In the genomic region with DNA sequence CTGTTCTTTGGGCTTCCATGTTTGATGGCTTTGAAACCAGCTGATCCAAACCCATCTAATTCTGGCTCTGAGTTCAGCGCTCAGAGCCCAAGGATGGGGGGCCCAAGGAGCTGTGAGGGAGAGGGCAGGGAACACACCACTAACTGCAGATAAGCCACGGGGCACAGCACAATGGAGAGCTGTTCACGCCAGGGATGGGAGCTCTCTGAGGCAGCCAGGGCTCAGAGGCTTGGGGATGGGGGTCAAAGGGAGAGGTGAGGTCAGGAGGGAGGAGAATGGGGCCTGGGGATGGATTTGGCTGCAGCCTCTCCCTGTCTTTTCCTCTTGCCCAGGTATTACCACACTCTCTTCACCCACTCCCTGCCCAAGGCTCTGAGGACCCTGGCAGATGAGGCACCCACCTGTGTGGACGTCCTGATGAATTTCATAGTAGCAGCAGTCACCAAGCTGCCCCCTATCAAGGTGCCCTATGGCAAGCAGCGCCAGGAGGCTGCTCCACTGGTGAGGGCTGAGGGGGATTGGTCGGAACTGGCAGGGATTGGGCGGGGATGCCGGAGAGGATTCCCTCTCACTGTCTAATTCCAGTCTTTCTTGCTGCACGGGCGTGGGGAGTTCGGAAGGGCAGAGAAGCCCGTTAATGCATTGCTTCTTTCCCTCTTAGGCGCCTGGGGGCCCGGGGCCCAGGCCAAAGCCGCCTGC, we compare ENCODE assay signal across 8 cellular contexts. TPM values are rescaled to one million over a fixed set of nuclear protein-coding genes. Genes with fewer than 3 reads are reported as not detected.
DNase-seq lines count a peak whose midpoint lies in the region; ATAC-seq, FAIRE-seq and TF ChIP-seq lines count a peak whose summit lies in the region.

No MANE protein-coding gene starts in this region.

- 15% methylated on average over 15 of the region's 15 CpGs for WGBS in K562 (ENCODE audit: insufficient coverage, low coverage, missing lambda C conversion rate)
- 26 to 31% methylated on average over 9 of the region's 15 CpGs for WGBS in mesodermal cell (ENCODE audit: insufficient coverage in 2 of 2), 2 experiments
- WGBS in adrenal gland, 4 donors, result 16 to 50% (median 18%) methylated on average over 3 to 15 of the region's 15 CpGs

- H3K9ac ChIP-seq in K562 (ENCODE audit: insufficient read depth in 1 of 2, low read depth in 2 of 2, low read length in 2 of 2), result peak overlapping the region; percentile 93 to 96

- H3K36me3 ChIP-seq in A673 (ENCODE audit: insufficient read depth, low read length, poor library complexity, severe bottlenecking), result no peaks in the 10 kb centered on the region
- H3K36me3 ChIP-seq in K562 (ENCODE audit: control insufficient read depth, insufficient read depth, low read length), result no peaks in the 10 kb centered on the region
- H3K36me3 ChIP-seq in mesodermal cell (ENCODE audit: control insufficient read depth, insufficient read depth, low read length), result no peaks in the 10 kb centered on the region
- H3K36me3 ChIP-seq in adrenal gland (replicated peaks in 1 of 2), result no peaks in the 10 kb centered on the region

- no peak for TF ChIP-seq RAD21 in K562 (CRISPR knock-in tag; conservative IDR thresholded peaks at IDR 0.05 in 1 of 2, IDR thresholded peaks at IDR 0.05 in 1 of 2)

- intact Hi-C loops in A673 (cut with micrococcal nuclease; ENCODE audit: unreplicated experiment), result loop anchor here (5.0 kb wide), 1 partner anchor 113 kb away; no protein-coding TSS in a partner anchor
- intact Hi-C loops in K562 (cut with micrococcal nuclease), result no loop called here
- intact Hi-C loops in adrenal gland (cut with DNase I), result loop anchor here in 1 of 2 donors (10.0 kb wide), 1 partner anchor 130 kb away; a partner anchor contains a TSS

- CTCF ChIA-PET in A673 (lab: Charles Lee) (interaction anchor here (0.8 kb wide), 1 partner anchor 139 kb away, joined by 3 read pairs; no protein-coding TSS in a partner anchor), K562 (lab: Yijun Ruan, JAX; ENCODE audit: low intra/inter-chr PET ratio) (interaction anchor here (1.3 to 3.9 kb wide), 3 partner anchors 71 to 139 kb away, joined by 4 to 65 read pairs (median 15); no protein-coding TSS in a partner anchor)

- no peak overlapping the region for H3K27ac ChIP-seq in A673 (ENCODE audit: low read depth, low read length, poor library complexity, severe bottlenecking)
- H3K27ac ChIP-seq in K562 (ENCODE audit: extremely low read depth, low read depth, low read length), result peak overlapping the region; percentile 87
- no peak overlapping the region for H3K27ac ChIP-seq in mesodermal cell (ENCODE audit: low read depth, low read length, severe bottlenecking)
- H3K27ac ChIP-seq in adrenal gland, result peak overlapping the region in 2 of 5 donors; percentile 93 to 96

- H2AFZ ChIP-seq in K562 (ENCODE audit: low read depth, low read length), result peak overlapping the region; percentile 98

- H3K9me3 ChIP-seq in A673 (ENCODE audit: low read depth, low read length, poor library complexity, severe bottlenecking), result no peaks in the 10 kb centered on the region
- H3K9me3 ChIP-seq in K562 (replicated peaks; ENCODE audit: control insufficient read depth, insufficient read depth, low read depth, low read length), result no peaks in the 10 kb centered on the region
- no peaks in the 10 kb centered on the region for H3K9me3 ChIP-seq in mesodermal cell (ENCODE audit: control insufficient read depth, low read length)
- no peaks in the 10 kb centered on the region for H3K9me3 ChIP-seq in adrenal gland (replicated peaks in 1 of 3)

- H4K20me1 ChIP-seq in K562 (replicated peaks; ENCODE audit: control insufficient read depth, insufficient read depth, low read length), result no peaks in the 10 kb centered on the region

- TF ChIP-seq EP300 in K562 (IDR thresholded peaks at IDR 0.05; ENCODE audit: low read length), result no peak

- DNase-seq in A673 (ENCODE audit: low spot score) (no peak), HTR-8/SVneo (ENCODE audit: insufficient read length, low spot score) (no peak), K562 (ENCODE audit: extremely low read depth in 1 of 4, low spot score in 3 of 4) (no peak), middle frontal gyrus (ENCODE audit: extremely low spot score, low spot score) (no peak), NCI-H1092 (lab: John Stamatoyannopoulos, UW) (no peak), adrenal gland (no peak)

- ATAC-seq in K562, result peak; percentile 1
- ATAC-seq in GM19463 (IDR thresholded peaks at IDR 0.05; ENCODE audit: unreplicated experiment), result no peak

- TF ChIP-seq POLR2A in K562 (conservative IDR thresholded peaks at IDR 0.05) (no peak), adrenal gland (IDR thresholded peaks at IDR 0.05) (no peak)

- no peaks in the 10 kb centered on the region for H3K27me3 ChIP-seq in A673 (replicated peaks; ENCODE audit: insufficient read depth, low read depth, low read length, poor library complexity)
- no peaks in the 10 kb centered on the region for H3K27me3 ChIP-seq in K562 (ENCODE audit: control insufficient read depth in 2 of 2, insufficient read depth in 2 of 2, low read length in 2 of 2)
- H3K27me3 ChIP-seq in adrenal gland, result no peaks in the 10 kb centered on the region

- H3K9me1 ChIP-seq in K562 (ENCODE audit: control insufficient read depth, insufficient read depth, low read length), result no peaks in the 10 kb centered on the region

- BruUV-seq in A673 (replicated peaks; lab: Mats Ljungman, UMichigan), result no TSS peak
- TSS peak; percentile 72 for BruUV-seq in K562 (replicated peaks; lab: Mats Ljungman, UMichigan)

- H3K4me1 ChIP-seq in A673 (ENCODE audit: insufficient read depth, low read length, poor library complexity, severe bottlenecking), result peaks cover 5% of the 10 kb centered on the region
- peaks cover 31 to 62% of the 10 kb centered on the region in 2 experiments for H3K4me1 ChIP-seq in K562 (replicated peaks in 1 of 2; ENCODE audit: control insufficient read depth in 2 of 2, insufficient read depth in 2 of 2, low read length in 2 of 2)
- no peaks in the 10 kb centered on the region for H3K4me1 ChIP-seq in mesodermal cell (ENCODE audit: control insufficient read depth, insufficient read depth, low read length, poor library complexity, severe bottlenecking)
- peaks cover 14 to 17% of the 10 kb centered on the region in 2 donors for H3K4me1 ChIP-seq in adrenal gland (replicated peaks in 1 of 2)

- in situ Hi-C loops in K562 (cut with MboI), result no loop called here

- H3K4me2 ChIP-seq in K562 (ENCODE audit: insufficient read depth, low read length), result peak overlapping the region; percentile 99

- FAIRE-seq in HTR-8/SVneo (lab: Jason Lieb, UNC) (peak; percentile 44), K562 (lab: Jason Lieb, UNC) (no peak)

- TF ChIP-seq CTCF in A673 (conservative IDR thresholded peaks at IDR 0.05; ENCODE audit: low read depth, low read length) (no peak), K562 (IDR thresholded peaks at IDR 0.05 in 2 of 3, conservative IDR thresholded peaks at IDR 0.05 in 1 of 3; ENCODE audit: insufficient read depth in 2 of 3, low read depth in 1 of 3, low read length in 3 of 3) (no peak), adrenal gland (IDR thresholded peaks at IDR 0.05) (no peak)

- peaks cover 8% of the 10 kb centered on the region; the same call in 2 of the 3 replicates for H3K79me2 ChIP-seq in K562 (ENCODE audit: control insufficient read depth, insufficient read depth, low read length)

- H3K4me3 ChIP-seq in A673 (ENCODE audit: low read depth, low read length, poor library complexity, severe bottlenecking), result peak overlapping the region; percentile 66
- H3K4me3 ChIP-seq in K562, result peak overlapping the region; percentile 77
- peak overlapping the region; percentile 80 for H3K4me3 ChIP-seq in mesodermal cell (ENCODE audit: extremely low read depth, insufficient read depth, low read length, poor library complexity, severe bottlenecking)
- peak overlapping the region in 2 of 4 donors; percentile 56 to 58 for H3K4me3 ChIP-seq in adrenal gland

- POLR2A ChIA-PET in A673 (lab: Charles Lee; ENCODE audit: low non-redundant PET) (no interaction called here), K562 (lab: Yijun Ruan, JAX) (interaction anchor here (0.6 to 3.1 kb wide), 18 partner anchors 10 to 436 kb away, joined by 3 to 23 read pairs (median 4); a partner anchor contains a TSS)

RNA-seq across cellular contexts. Expression of a gene that starts 11.3 kb away (rescaled TPM):
- total RNA-seq in A673 (2021) (not detected in 2 replicates), K562 (2014; rRNA removed) (0.18 TPM in 1 of 2 replicates, not detected in the other), K562 (2014; rRNA removed; fragmentation: Illumina TruSeq; extraction: Trizol) (not detected in 2 replicates), K562 (2015; rRNA removed; fragmentation: Illumina TruSeq; extraction: Trizol) (not detected in 2 replicates), K562 (2021) (0.11 and 0.13 TPM in 2 replicates), adrenal gland (1 to 10 TPM in 5 of 8 donors, under 1 TPM in 3; 0.28 to 4.8 (median 1.4) TPM)
- 0.42 TPM in 1 of 2 replicates, not detected in the other for total RNA-seq in K562 (2011; cell fraction: chromatin; rRNA removed; ENCODE audit: low replicate concordance)
- 0.33 and 0.53 TPM in 2 replicates for total RNA-seq in K562 (2011; cell fraction: nucleolus; rRNA removed)
- 0.51 TPM in 1 of 2 replicates, not detected in the other for total RNA-seq in K562 (2011; cell fraction: nucleoplasm; rRNA removed)
- polyA plus RNA-seq in K562 (2011; rRNA removed) (0.07 and 0.08 TPM in 2 replicates), K562 (2014; fragmentation: Illumina TruSeq; extraction: Trizol) (0.07 TPM in 1 of 2 replicates, not detected in the other), K562 (2014; fragmentation: Nextera tagmentation; extraction: Ambion mirVana) (under 1 TPM; 0.01 to 0.06 TPM), K562 (2014; rRNA removed) (0.03 TPM in 1 of 2 replicates, not detected in the other), adrenal gland (under 1 TPM; 0.15 to 0.32 (median 0.27) TPM)
- polyA plus RNA-seq in K562 (2011; cell fraction: cytosol; rRNA removed), result 0.19 and 0.22 TPM in 2 replicates
- 0.10 TPM in 2 replicates for polyA plus RNA-seq in K562 (2011; cell fraction: nucleus; rRNA removed)
- polyA plus RNA-seq in K562 (2012), result 0.03 and 0.32 TPM in 2 replicates
- polyA minus RNA-seq in K562 (2011; rRNA and poly(A)+ RNA removed), result 0.21 TPM in 1 of 2 replicates, not detected in the other
- not detected in 2 replicates for polyA minus RNA-seq in K562 (2011; cell fraction: cytosol; rRNA and poly(A)+ RNA removed)
- 0.13 TPM in 1 of 2 replicates, not detected in the other for polyA minus RNA-seq in K562 (2011; cell fraction: nucleus; rRNA and poly(A)+ RNA removed)
- polyA plus RNA-seq in mesodermal cell (2013, experiment 1 of 2), result not detected
- polyA plus RNA-seq in mesodermal cell (2013, experiment 2 of 2), result not detected

RNA-seq across cellular contexts. Expression of a gene that starts 13.1 kb away (rescaled TPM):
- 0.07 TPM in 1 of 2 replicates, not detected in the other for total RNA-seq in A673 (2021)
- total RNA-seq in K562 (2011; cell fraction: chromatin; rRNA removed; ENCODE audit: low replicate concordance), result 0.58 TPM in 1 of 2 replicates, not detected in the other
- 1.5 and 2.0 TPM in 2 replicates for total RNA-seq in K562 (2011; cell fraction: nucleolus; rRNA removed)
- 0.95 and 1.9 TPM in 2 replicates for total RNA-seq in K562 (2011; cell fraction: nucleoplasm; rRNA removed)
- total RNA-seq in K562 (2014; rRNA removed), result 0.12 and 0.23 TPM in 2 replicates
- total RNA-seq in K562 (2014; rRNA removed; fragmentation: Illumina TruSeq; extraction: Trizol), result 0.04 TPM in 1 of 2 replicates, not detected in the other
- 0.07 and 0.08 TPM in 2 replicates for total RNA-seq in K562 (2015; rRNA removed; fragmentation: Illumina TruSeq; extraction: Trizol)
- 0.13 and 0.16 TPM in 2 replicates for total RNA-seq in K562 (2021)
- polyA plus RNA-seq in K562 (2011; rRNA removed), result 0.07 and 0.11 TPM in 2 replicates
- 0.07 and 0.13 TPM in 2 replicates for polyA plus RNA-seq in K562 (2011; cell fraction: cytosol; rRNA removed)
- 0.28 and 0.32 TPM in 2 replicates for polyA plus RNA-seq in K562 (2011; cell fraction: nucleus; rRNA removed)
- polyA plus RNA-seq in K562 (2012), result 0.13 and 0.68 TPM in 2 replicates
- polyA plus RNA-seq in K562 (2014; fragmentation: Illumina TruSeq; extraction: Trizol), result 0.06 TPM in 1 of 2 replicates, not detected in the other
- polyA plus RNA-seq in K562 (2014; fragmentation: Nextera tagmentation; extraction: Ambion mirVana), result not detected
- polyA plus RNA-seq in K562 (2014; rRNA removed), result 0.09 and 0.16 TPM in 2 replicates
- 0.11 and 0.18 TPM in 2 replicates for polyA minus RNA-seq in K562 (2011; rRNA and poly(A)+ RNA removed)
- polyA minus RNA-seq in K562 (2011; cell fraction: cytosol; rRNA and poly(A)+ RNA removed), result 0.29 and 0.55 TPM in 2 replicates
- 1.3 and 2.3 TPM in 2 replicates for polyA minus RNA-seq in K562 (2011; cell fraction: nucleus; rRNA and poly(A)+ RNA removed)
- 2.4 TPM for polyA plus RNA-seq in mesodermal cell (2013, experiment 1 of 2)
- 1.5 TPM for polyA plus RNA-seq in mesodermal cell (2013, experiment 2 of 2)
- 1 to 10 TPM in 7 of 8 donors, under 1 TPM in 1; 0.56 to 6.5 (median 2.1) TPM for total RNA-seq in adrenal gland
- polyA plus RNA-seq in adrenal gland, result 1 to 10 TPM in 2 of 3 donors, under 1 TPM in 1; 0.31 to 4.2 (median 1.1) TPM

RNA-seq across cellular contexts. Expression of a gene that starts 32.8 kb away (rescaled TPM):
- total RNA-seq in A673 (2021), result not detected in 2 replicates
- total RNA-seq in K562 (2011; cell fraction: chromatin; rRNA removed; ENCODE audit: low replicate concordance), result 0.74 and 0.77 TPM in 2 replicates
- 0.26 and 0.67 TPM in 2 replicates for total RNA-seq in K562 (2011; cell fraction: nucleolus; rRNA removed)
- total RNA-seq in K562 (2011; cell fraction: nucleoplasm; rRNA removed), result 0.44 and 0.99 TPM in 2 replicates
- total RNA-seq in K562 (2014; rRNA removed), result 0.24 and 0.50 TPM in 2 replicates
- total RNA-seq in K562 (2014; rRNA removed; fragmentation: Illumina TruSeq; extraction: Trizol), result 0.32 and 0.36 TPM in 2 replicates
- total RNA-seq in K562 (2015; rRNA removed; fragmentation: Illumina TruSeq; extraction: Trizol), result 0.19 and 0.22 TPM in 2 replicates
- total RNA-seq in K562 (2021), result 0.16 and 0.44 TPM in 2 replicates
- 0.42 and 0.57 TPM in 2 replicates for polyA plus RNA-seq in K562 (2011; rRNA removed)
- polyA plus RNA-seq in K562 (2011; cell fraction: cytosol; rRNA removed), result 0.31 and 0.43 TPM in 2 replicates
- 0.41 and 0.65 TPM in 2 replicates for polyA plus RNA-seq in K562 (2011; cell fraction: nucleus; rRNA removed)
- polyA plus RNA-seq in K562 (2012), result 0.38 and 0.60 TPM in 2 replicates
- polyA plus RNA-seq in K562 (2014; fragmentation: Illumina TruSeq; extraction: Trizol), result 0.28 and 0.48 TPM in 2 replicates
- under 1 TPM; 0.08 to 0.10 TPM for polyA plus RNA-seq in K562 (2014; fragmentation: Nextera tagmentation; extraction: Ambion mirVana)
- 0.22 and 0.40 TPM in 2 replicates for polyA plus RNA-seq in K562 (2014; rRNA removed)
- polyA minus RNA-seq in K562 (2011; rRNA and poly(A)+ RNA removed), result 0.28 and 0.54 TPM in 2 replicates
- polyA minus RNA-seq in K562 (2011; cell fraction: cytosol; rRNA and poly(A)+ RNA removed), result not detected in 2 replicates
- polyA minus RNA-seq in K562 (2011; cell fraction: nucleus; rRNA and poly(A)+ RNA removed), result 0.27 and 0.33 TPM in 2 replicates
- 0.37 TPM for polyA plus RNA-seq in mesodermal cell (2013, experiment 1 of 2)
- polyA plus RNA-seq in mesodermal cell (2013, experiment 2 of 2), result 0.40 TPM
- 1 to 10 TPM in 1 of 8 donors, under 1 TPM in 1, not detected in 6; 0.18 to 4.6 TPM for total RNA-seq in adrenal gland
- under 1 TPM in 2 of 3 donors, not detected in 1; 0.16 to 0.24 TPM for polyA plus RNA-seq in adrenal gland

RNA-seq across cellular contexts. Expression of a gene that starts 36.8 kb away (rescaled TPM):
- 6.7 and 7.2 TPM in 2 replicates for total RNA-seq in A673 (2021)
- 9.2 and 10.7 TPM in 2 replicates for total RNA-seq in K562 (2011; cell fraction: chromatin; rRNA removed; ENCODE audit: low replicate concordance)
- total RNA-seq in K562 (2011; cell fraction: nucleolus; rRNA removed), result 7.3 and 7.8 TPM in 2 replicates
- 6.4 and 7.5 TPM in 2 replicates for total RNA-seq in K562 (2011; cell fraction: nucleoplasm; rRNA removed)
- 5.5 and 6.5 TPM in 2 replicates for total RNA-seq in K562 (2014; rRNA removed)
- total RNA-seq in K562 (2014; rRNA removed; fragmentation: Illumina TruSeq; extraction: Trizol), result 6.4 and 6.8 TPM in 2 replicates
- 6.3 and 6.4 TPM in 2 replicates for total RNA-seq in K562 (2015; rRNA removed; fragmentation: Illumina TruSeq; extraction: Trizol)
- 4.7 and 5.9 TPM in 2 replicates for total RNA-seq in K562 (2021)
- polyA plus RNA-seq in K562 (2011; rRNA removed), result 7.5 and 10.9 TPM in 2 replicates
- 6.0 and 7.6 TPM in 2 replicates for polyA plus RNA-seq in K562 (2011; cell fraction: cytosol; rRNA removed)
- polyA plus RNA-seq in K562 (2011; cell fraction: nucleus; rRNA removed), result 6.5 and 9.1 TPM in 2 replicates
- 4.5 and 7.8 TPM in 2 replicates for polyA plus RNA-seq in K562 (2012)
- polyA plus RNA-seq in K562 (2014; fragmentation: Illumina TruSeq; extraction: Trizol), result 7.0 and 8.7 TPM in 2 replicates
- 1 to 10 TPM; 4.2 to 7.0 TPM for polyA plus RNA-seq in K562 (2014; fragmentation: Nextera tagmentation; extraction: Ambion mirVana)
- polyA plus RNA-seq in K562 (2014; rRNA removed), result 6.0 and 6.9 TPM in 2 replicates
- polyA minus RNA-seq in K562 (2011; rRNA and poly(A)+ RNA removed), result 8.3 and 11.1 TPM in 2 replicates
- 4.3 and 7.0 TPM in 2 replicates for polyA minus RNA-seq in K562 (2011; cell fraction: cytosol; rRNA and poly(A)+ RNA removed)
- 4.0 and 5.7 TPM in 2 replicates for polyA minus RNA-seq in K562 (2011; cell fraction: nucleus; rRNA and poly(A)+ RNA removed)
- 9.1 TPM for polyA plus RNA-seq in mesodermal cell (2013, experiment 1 of 2)
- 13.7 TPM for polyA plus RNA-seq in mesodermal cell (2013, experiment 2 of 2)
- 10 to 100 TPM in 7 of 8 donors, 1 to 10 TPM in 1; 6.6 to 18.3 (median 14.7) TPM for total RNA-seq in adrenal gland
- polyA plus RNA-seq in adrenal gland, result 10 to 100 TPM in 1 of 3 donors, 1 to 10 TPM in 2; 8.3 to 12.3 (median 8.4) TPM
